Comparison of ENCODE assay signal across 10 cellular contexts in the genomic region with DNA sequence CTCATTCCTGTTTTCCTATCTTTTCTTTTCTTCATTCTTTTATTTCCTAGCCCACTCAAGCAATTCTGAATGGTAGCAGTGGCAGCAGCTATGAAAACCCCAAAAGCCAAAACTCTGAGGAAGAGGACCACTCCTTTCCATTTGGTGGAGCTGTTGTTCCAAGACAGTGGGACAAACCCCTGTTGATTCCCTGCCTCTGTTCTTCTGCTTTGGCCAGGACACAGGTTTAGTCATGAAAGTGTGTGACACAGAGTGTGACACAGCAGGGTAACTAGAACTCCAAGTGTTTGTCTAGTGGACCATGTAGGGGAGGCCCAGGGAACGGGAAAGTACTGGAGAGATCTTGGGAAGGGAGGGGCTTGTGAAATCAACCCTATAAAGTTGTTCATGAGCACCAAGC.
A peak's percentile ranks its signal among the peaks of the same experiment; 100 is the strongest.
DNase-seq lines count a peak whose midpoint lies in the region; ATAC-seq and TF ChIP-seq lines count a peak whose summit lies in the region.
"Had no signal": no experiment of that assay in that cellular context is flagged by ENCODE, and none has a peak within 500 bp of the region (broad histone marks: within the 10 kb centered on the region; RNA-seq: fewer than 3 reads in every experiment).

No MANE protein-coding gene starts in this region.

- ATAC-seq in HCT116: peak; percentile 87
- ATAC-seq in foreskin keratinocyte: peak; percentile 44
- ATAC-seq in GM21717 (IDR thresholded peaks at IDR 0.05; ENCODE audit: unreplicated experiment): no peak

- no peak for DNase-seq in AG10803 (ENCODE audit: low read depth)
- DNase-seq in HCT116 (ENCODE audit: low read depth, low spot score): peak; percentile 40
- peak; percentile 89 for DNase-seq in NCI-H69 (lab: John Stamatoyannopoulos, UW)
- DNase-seq in foreskin keratinocyte: peak; percentile 3 to 6
- no peak for DNase-seq in MV-4-11 (lab: John Stamatoyannopoulos, UW)
- no peak for DNase-seq in caudate nucleus (lab: John Stamatoyannopoulos, UW)
- no peak for DNase-seq in EL
- DNase-seq: NCI-H1048, transverse colon had no signal

- CTCF ChIA-PET in HCT116 (lab: Charles Lee): interaction anchor here (0.6 to 2.9 kb wide), 9 partner anchors 9 to 1045 kb away, joined by 3 to 27 read pairs (median 7); no protein-coding TSS in a partner anchor

- peak; percentile 72 for TF ChIP-seq RAD21 in HCT116 (IDR thresholded peaks at IDR 0.05; ENCODE audit: low read depth)

- H3K9ac ChIP-seq in HCT116 (ENCODE audit: low read length): no peak overlapping the region

- no TSS peak for BruUV-seq in HCT116 (replicated peaks; lab: Mats Ljungman, UMichigan)

- RAD21 ChIA-PET in HCT116 (lab: Charles Lee; ENCODE audit: low non-redundant PET in 1 of 2, low total read pairs in 2 of 2, uncharacterized antibody in 2 of 2, unreplicated experiment in 2 of 2): interaction anchor here (0.9 to 1.0 kb wide), 2 partner anchors 448 to 499 kb away, joined by 3 read pairs; no protein-coding TSS in a partner anchor

- H2AFZ ChIP-seq in HCT116 (ENCODE audit: low read depth, low read length, poor library complexity, severe bottlenecking): no peak overlapping the region

- H3K9me3 ChIP-seq in HCT116 (ENCODE audit: control insufficient read depth in 1 of 2, insufficient read depth in 1 of 2, low read depth in 1 of 2, low read length in 2 of 2): no peaks in the 10 kb centered on the region
- H3K9me3 ChIP-seq: transverse colon had no signal

- no peak for TF ChIP-seq POLR2A in HCT116 (IDR thresholded peaks at IDR 0.05; ENCODE audit: borderline replicate concordance, extremely low read depth, insufficient read depth, insufficient read length)

- POLR2A ChIA-PET in HCT116 (lab: Charles Lee): interaction anchor here (0.6 to 1.0 kb wide), 2 partner anchors 268 to 1092 kb away, joined by 3 read pairs; no protein-coding TSS in a partner anchor

- no peaks in the 10 kb centered on the region for H3K9me2 ChIP-seq in HCT116 (ENCODE audit: insufficient read depth)

- no peaks in the 10 kb centered on the region for H3K79me2 ChIP-seq in HCT116 (ENCODE audit: insufficient read depth, low read length)

- no peak overlapping the region for H3K4me2 ChIP-seq in HCT116 (ENCODE audit: low read length)

- intact Hi-C loops in HCT116 (cut with micrococcal nuclease): loop anchor here (1.0 kb wide), 1 partner anchor 269 kb away; no protein-coding TSS in a partner anchor

- H3K4me3 ChIP-seq in AG10803 (ENCODE audit: low read length) (no peak overlapping the region), HCT116 (replicated peaks in 1 of 2; ENCODE audit: low read depth in 1 of 2, low read length in 2 of 2) (no peak overlapping the region)
- H3K4me3 ChIP-seq: transverse colon had no signal

- no peaks in the 10 kb centered on the region for H4K20me1 ChIP-seq in HCT116 (ENCODE audit: insufficient read depth)

- no peaks in the 10 kb centered on the region for H3K36me3 ChIP-seq in HCT116 (ENCODE audit: control insufficient read depth in 1 of 2, insufficient read depth in 2 of 2, low read length in 2 of 2)
- H3K36me3 ChIP-seq: transverse colon had no signal

- H3K4me1 ChIP-seq in HCT116 (ENCODE audit: control insufficient read depth in 1 of 2, insufficient read depth in 2 of 2, low read length in 2 of 2): no peaks in the 10 kb centered on the region
- H3K4me1 ChIP-seq in foreskin keratinocyte: no peaks in the 10 kb centered on the region
- H3K4me1 ChIP-seq: transverse colon had no signal

- peaks cover 4% of the 10 kb centered on the region; the same call in 1 of the 2 replicates for H3K27me3 ChIP-seq in HCT116 (ENCODE audit: insufficient read depth, low read length)
- H3K27me3 ChIP-seq in foreskin keratinocyte: peaks cover 35% of the 10 kb centered on the region
- H3K27me3 ChIP-seq: transverse colon had no signal

- H3K27ac ChIP-seq in HCT116 (ENCODE audit: low read depth, low read length): no peak overlapping the region
- H3K27ac ChIP-seq in foreskin keratinocyte: no peak overlapping the region
- H3K27ac ChIP-seq in caudate nucleus (ENCODE audit: low read depth, low read length): no peak overlapping the region
- H3K27ac ChIP-seq: transverse colon had no signal

- TF ChIP-seq CTCF in AG10803 (conservative IDR thresholded peaks at IDR 0.05; ENCODE audit: low read length) (0 out of 2 replicates have a peak, but pooled peaks have one; percentile 15), HCT116 (IDR thresholded peaks at IDR 0.05 in 2 of 3, conservative IDR thresholded peaks at IDR 0.05 in 1 of 3; ENCODE audit: borderline replicate concordance in 1 of 3, insufficient read depth in 1 of 3, low read depth in 2 of 3, low read length in 2 of 3) (peak; percentile 43 to 60 (median 46); a peak in 4 of 6 replicates), foreskin keratinocyte (conservative IDR thresholded peaks at IDR 0.05) (peak; percentile 47)

TF ChIP-seq in HCT116, 20 proteins besides CTCF, POLR2A, EP300 and RAD21:
- TF ChIP-seq SIN3A (IDR thresholded peaks at IDR 0.05; ENCODE audit: low read depth) (no peak), YY1 (IDR thresholded peaks at IDR 0.05; ENCODE audit: extremely low read depth, insufficient replicate concordance, low read depth, low read length) (no peak), CBX3 (IDR thresholded peaks at IDR 0.05; ENCODE audit: low read depth) (no peak), JUND (IDR thresholded peaks at IDR 0.05) (no peak), ZNF274 (IDR thresholded peaks at IDR 0.05; ENCODE audit: low read depth, low read length) (no peak), SRF (IDR thresholded peaks at IDR 0.05; ENCODE audit: low read depth) (no peak), TCF7L2 (IDR thresholded peaks at IDR 0.05; ENCODE audit: borderline replicate concordance, extremely low read depth, insufficient read depth, insufficient read length) (no peak), ELF1 (IDR thresholded peaks at IDR 0.05; ENCODE audit: borderline replicate concordance, low read depth) (no peak), FOSL1 (IDR thresholded peaks at IDR 0.05; ENCODE audit: low read depth) (no peak), EGR1 (IDR thresholded peaks at IDR 0.05; ENCODE audit: low read depth) (no peak), POLR2AphosphoS5 (IDR thresholded peaks at IDR 0.05; ENCODE audit: low read depth, low read length) (no peak)
- TF ChIP-seq, protein P1, sequence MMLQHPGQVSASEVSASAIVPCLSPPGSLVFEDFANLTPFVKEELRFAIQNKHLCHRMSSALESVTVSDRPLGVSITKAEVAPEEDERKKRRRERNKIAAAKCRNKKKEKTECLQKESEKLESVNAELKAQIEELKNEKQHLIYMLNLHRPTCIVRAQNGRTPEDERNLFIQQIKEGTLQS (IDR thresholded peaks at IDR 0.05): no peak

Comparison
In these comparisons a context has a peak if more than half of its experiments do, and no peak if none do; other contexts are left out.
1. DNase-seq: peak in HCT116 (single experiment), NCI-H69 (single experiment) and foreskin keratinocyte (2 of 2); none in AG10803 (single experiment), MV-4-11 (single experiment), caudate nucleus (0 of 61) and EL (single experiment).
2. Peak in every context shown above with its lines, with median percentiles within 50 percentile points of each other: CTCF ChIP-seq.